ENCODE assay signal across 10 cellular contexts in genomic region chr17:81722184-81723120, GRCh38. TPM values are rescaled to one million over a fixed set of nuclear protein-coding genes. Genes with fewer than 3 reads are reported as not detected.
DNase-seq lines count a peak whose midpoint lies in the region; TF ChIP-seq lines count a peak whose summit lies in the region.
"Had no signal": no experiment of that assay in that cellular context is flagged by ENCODE, and none has a peak within 500 bp of the region (broad histone marks: within the 10 kb centered on the region; RNA-seq: fewer than 3 reads in every experiment).

No MANE protein-coding gene starts in this region.

- TF ChIP-seq CTCF in esophagus squamous epithelium (IDR thresholded peaks at IDR 0.05) (peak in 2 of 6 experiments; percentile 21 to 31), prostate gland (IDR thresholded peaks at IDR 0.05) (peak in 1 of 4 experiments; percentile 36)

- H3K27me3 ChIP-seq in esophagus squamous epithelium, result peaks cover 0 to 10% (median 0%) of the 10 kb centered on the region in 4 donors
- no peaks in the 10 kb centered on the region for H3K27me3 ChIP-seq in prostate gland (replicated peaks; ENCODE audit: insufficient read depth)

- H3K4me1 ChIP-seq in esophagus squamous epithelium (peaks cover 21 to 63% (median 24%) of the 10 kb centered on the region in 3 donors), prostate gland (replicated peaks) (peaks cover 8% of the 10 kb centered on the region)

- H3K36me3 ChIP-seq in esophagus squamous epithelium (peaks cover 0 to 36% (median 0%) of the 10 kb centered on the region in 3 donors), prostate gland (no peaks in the 10 kb centered on the region)

- H3K27ac ChIP-seq in esophagus squamous epithelium, result peak overlapping the region; percentile 74 to 91 (median 90)
- H3K27ac ChIP-seq in prostate gland, result peak overlapping the region; percentile 80 to 86

- no peak overlapping the region for H3K4me3 ChIP-seq in esophagus squamous epithelium
- no peak overlapping the region for H3K4me3 ChIP-seq in prostate gland

- WGBS in esophagus squamous epithelium, 2 donors, result 14 to 35% methylated on average over 8 to 9 of the region's 10 CpGs
- WGBS in prostate gland, result 37% methylated on average over 10 of the region's 10 CpGs

- intact Hi-C loops in esophagus squamous epithelium (cut with DNase I) (no loop called here), prostate gland (cut with DNase I) (no loop called here)

- TF ChIP-seq POLR2A in esophagus squamous epithelium (IDR thresholded peaks at IDR 0.05) (no peak), prostate gland (IDR thresholded peaks at IDR 0.05) (no peak)

- H3K9me3 ChIP-seq in esophagus squamous epithelium, result no peaks in the 10 kb centered on the region
- no peaks in the 10 kb centered on the region for H3K9me3 ChIP-seq in prostate gland

- DNase-seq in HCEC 1CT (peak; percentile 33), OCI-M1 (lab: John Stamatoyannopoulos, UW) (peak; percentile 64), esophagus squamous epithelium (lab: John Stamatoyannopoulos, UW) (no peak), prostate gland (ENCODE audit: low spot score) (peak; percentile 90), GOT3 (lab: John Stamatoyannopoulos, UW) (no peak), COR-L47 (lab: John Stamatoyannopoulos, UW) (no peak), DMS114 treated with DMSO at 0.1 percent for 48 hours (lab: John Stamatoyannopoulos, UW; ENCODE audit: unreplicated experiment) (no peak), OCI-M2 (lab: John Stamatoyannopoulos, UW; ENCODE audit: unreplicated experiment) (no peak)
- DNase-seq: SHP77 treated with DMSO at 0.1 percent for 48 hours; stimulated activated CD4-positive, alpha-beta T cell treated with anti-CD3 and anti-CD28 coated beads, Interleukin-4, amount 100 ng/mL, for 1 hour had no signal

RNA-seq across cellular contexts. Expression of gene SLC25A10, which starts 10.4 kb away (rescaled TPM):
- total RNA-seq in esophagus squamous epithelium (10 to 100 TPM; 23.3 to 49.3 (median 37.1) TPM), prostate gland (10 to 100 TPM; 39.1 to 39.4 TPM)

RNA-seq across cellular contexts. Expression of gene MRPL12, which starts 19.3 kb away (rescaled TPM):
- total RNA-seq in esophagus squamous epithelium (100 to 1,000 TPM in 1 of 4 donors, 10 to 100 TPM in 3; 69.6 to 115 (median 79.9) TPM), prostate gland (10 to 100 TPM; 53.4 to 63.5 TPM)

RNA-seq across cellular contexts. Expression of gene HGS, which starts 38.6 kb away (rescaled TPM):
- total RNA-seq in esophagus squamous epithelium, result 10 to 100 TPM; 48.2 to 86.8 (median 84.0) TPM
- total RNA-seq in prostate gland, result 100 to 1,000 TPM; 102 to 167 TPM

RNA-seq across cellular contexts. Expression of gene ARL16, which starts 38.9 kb away (rescaled TPM):
- 10 to 100 TPM; 19.1 to 34.3 (median 27.9) TPM for total RNA-seq in esophagus squamous epithelium
- total RNA-seq in prostate gland, result 10 to 100 TPM; 27.9 to 49.5 TPM

RNA-seq across cellular contexts. Expression of gene CCDC137, which starts 55.9 kb away (rescaled TPM):
- total RNA-seq in esophagus squamous epithelium, result 10 to 100 TPM; 18.2 to 25.6 (median 21.4) TPM
- total RNA-seq in prostate gland, result 10 to 100 TPM; 18.5 to 27.7 TPM

Comparison
In these comparisons a context has a peak if more than half of its experiments do, and no peak if none do; other contexts are left out.
1. DNase-seq: peak in HCEC 1CT (single experiment), OCI-M1 (single experiment) and prostate gland (single experiment); none in esophagus squamous epithelium (single experiment), GOT3 (single experiment), COR-L47 (single experiment), DMS114 treated with DMSO at 0.1 percent for 48 hours (single experiment) and OCI-M2 (single experiment).